25 cellular contexts compared by ENCODE assay signal in genomic region chrY:8470249-8470648, GRCh38.
"Had no signal": no experiment of that assay in that cellular context is flagged by ENCODE, and none has a peak within 500 bp of the region (broad histone marks: within the 10 kb centered on the region; RNA-seq: fewer than 3 reads in every experiment).

No MANE protein-coding gene starts in this region.

- H3K4me1 Mint-ChIP-seq: activated B cell treated with CpG ODN at 0.5 μM for 24 hours; activated CD4-positive, alpha-beta T cell treated with anti-CD3 and anti-CD28 coated beads, Interleukin-2, amount 10 ng/mL, durations not matched to agents 24 days and 14 days; central memory CD8-positive, alpha-beta T cell; endodermal cell; T-helper 17 cell had no signal

- ATAC-seq: activated CD4-positive, CD25-positive, alpha-beta regulatory T cell treated with anti-CD3 and anti-CD28 coated beads, Interleukin-2, amount 50 U/mL, for 24 hours; activated T-cell treated with anti-CD3 and anti-CD28 coated beads, Interleukin-2, amount 50 U/mL, for 4 hours; esophagus mucosa; T-helper 17 cell had no signal

- H3K9me3 Mint-ChIP-seq: activated B cell treated with CpG ODN at 0.5 μM for 24 hours; activated CD4-positive, alpha-beta T cell treated with anti-CD3 and anti-CD28 coated beads, Interleukin-2, amount 10 ng/mL, durations not matched to agents 24 days and 14 days; activated T-cell treated with anti-CD3 and anti-CD28 coated beads, Interleukin-2, amount 50 U/mL, for 4 hours; activated T-helper 2 cell treated with anti-CD3 and anti-CD28 coated beads, Interferon-gamma antibody, Interleukin-2, Interleukin-4, amounts not matched to agents 10 μg/mL and 5 μg/mL and 100 μg/mL, durations not matched to agents 14 hours and 24 hours and 36 hours; central memory CD8-positive, alpha-beta T cell; endodermal cell; T-helper 2 cell treated with Interferon-gamma antibody and Interleukin-4, amounts not matched to agents 5 μg/mL and 100 μg/mL, for 36 hours had no signal

- H3K27me3 Mint-ChIP-seq: activated B cell treated with CpG ODN at 0.5 μM for 24 hours; activated CD4-positive, alpha-beta T cell treated with anti-CD3 and anti-CD28 coated beads, Interleukin-2, amount 10 ng/mL, durations not matched to agents 24 days and 14 days; activated naive CD8-positive, alpha-beta T cell; central memory CD8-positive, alpha-beta T cell; dendritic cell treated with granulocyte-macrophage colony-stimulating factor and Interleukin-4, amounts not matched to agents 40 ng/mL and 50 ng/mL, for 4 days; T-helper 17 cell had no signal

- H3K36me3 Mint-ChIP-seq: activated naive CD8-positive, alpha-beta T cell had no signal

- H3K4me3 Mint-ChIP-seq: activated B cell treated with CpG ODN at 0.5 μM for 24 hours; activated CD4-positive, alpha-beta T cell treated with anti-CD3 and anti-CD28 coated beads, Interleukin-2, amount 10 ng/mL, durations not matched to agents 24 days and 14 days; activated naive CD8-positive, alpha-beta T cell; activated T-cell treated with anti-CD3 and anti-CD28 coated beads, Interleukin-2, amount 50 U/mL, for 4 hours; central memory CD8-positive, alpha-beta T cell; dendritic cell treated with granulocyte-macrophage colony-stimulating factor and Interleukin-4, amounts not matched to agents 40 ng/mL and 50 ng/mL, for 4 days; endodermal cell; T-helper 17 cell; T-helper 2 cell treated with Interferon-gamma antibody and Interleukin-4, amounts not matched to agents 5 μg/mL and 100 μg/mL, for 36 hours had no signal

- H3K27ac Mint-ChIP-seq: activated B cell treated with CpG ODN at 0.5 μM for 24 hours; activated CD4-positive, alpha-beta T cell treated with anti-CD3 and anti-CD28 coated beads, Interleukin-2, amount 10 ng/mL, durations not matched to agents 24 days and 14 days; activated naive CD8-positive, alpha-beta T cell; activated T-helper 2 cell treated with anti-CD3 and anti-CD28 coated beads, Interferon-gamma antibody, Interleukin-2, Interleukin-4, amounts not matched to agents 10 μg/mL and 5 μg/mL and 100 μg/mL, durations not matched to agents 14 hours and 24 hours and 36 hours; dendritic cell treated with granulocyte-macrophage colony-stimulating factor and Interleukin-4, amounts not matched to agents 40 ng/mL and 50 ng/mL, for 4 days; endodermal cell; T-helper 17 cell; T-helper 2 cell treated with Interferon-gamma antibody and Interleukin-4, amounts not matched to agents 5 μg/mL and 100 μg/mL, for 36 hours had no signal

- DNase-seq: activated B cell treated with CpG ODN at 0.5 μM for 24 hours; activated CD4-positive, alpha-beta T cell treated with anti-CD3 and anti-CD28 coated beads, Interleukin-2, amount 10 ng/mL, durations not matched to agents 24 days and 14 days; activated CD8-positive, alpha-beta memory T cell treated with anti-CD3 and anti-CD28 coated beads for 24 hours; activated effector memory CD4-positive, alpha-beta T cell treated with anti-CD3 and anti-CD28 coated beads, Interleukin-2, amount 50 U/mL, for 16 hours; activated naive CD4-positive, alpha-beta T cell treated with anti-CD3 and anti-CD28 coated beads, Interleukin-2, amount 50 U/mL, for 16 hours; activated T-cell treated with anti-CD3 and anti-CD28 coated beads, Interleukin-2, amount 50 U/mL, for 4 hours; amniotic stem cell; anterior cingulate cortex; brain microvascular endothelial cell; dorsolateral prefrontal cortex; effector memory CD4-positive, alpha-beta T cell; endodermal cell; foreskin fibroblast; head of caudate nucleus; T-helper 1 cell; T-helper 17 cell; T1000; WERI-Rb-1 had no signal
